ENCODE assay signal across 1 cellular context in genomic region chr9:121349009-121349408, GRCh38.
TF ChIP-seq lines count a peak whose summit lies in the region.

No MANE protein-coding gene starts in this region.

TF ChIP-seq in HepG2, 621 proteins besides CTCF, POLR2A, EP300 and RAD21:
- TF ChIP-seq ZNF597 (CRISPR knock-in tag; IDR thresholded peaks at IDR 0.05) (no peak), ATF7 (IDR thresholded peaks at IDR 0.05) (no peak), ATF7 (CRISPR knock-in tag; IDR thresholded peaks at IDR 0.05) (no peak), MAFK (conservative IDR thresholded peaks at IDR 0.05 in 1 of 2, IDR thresholded peaks at IDR 0.05 in 1 of 2; ENCODE audit: low read length in 2 of 2) (peak; percentile 91 to 95), NFIB (CRISPR knock-in tag; IDR thresholded peaks at IDR 0.05; ENCODE audit: borderline replicate concordance) (no peak), FOXJ3 (CRISPR knock-in tag; IDR thresholded peaks at IDR 0.05; ENCODE audit: borderline replicate concordance) (no peak), KLF12 (CRISPR knock-in tag; IDR thresholded peaks at IDR 0.05; ENCODE audit: borderline replicate concordance) (no peak), ZMYM3 (CRISPR knock-in tag; IDR thresholded peaks at IDR 0.05) (no peak), ZSCAN30 (CRISPR knock-in tag; IDR thresholded peaks at IDR 0.05) (no peak), GTF3A (CRISPR knock-in tag; conservative IDR thresholded peaks at IDR 0.05) (no peak), MBD4 (IDR thresholded peaks at IDR 0.05; ENCODE audit: borderline replicate concordance, low read length) (no peak), ZNF44 (CRISPR knock-in tag; IDR thresholded peaks at IDR 0.05) (no peak), SCMH1 (CRISPR knock-in tag; IDR thresholded peaks at IDR 0.05; ENCODE audit: borderline replicate concordance) (no peak), ZC3H13 (CRISPR knock-in tag; IDR thresholded peaks at IDR 0.05) (no peak), HNRNPK (IDR thresholded peaks at IDR 0.05; ENCODE audit: low read depth, low read length, poor library complexity, severe bottlenecking) (no peak), MAFF (IDR thresholded peaks at IDR 0.05; ENCODE audit: low read depth, low read length) (peak; percentile 90), ZFY (CRISPR knock-in tag; IDR thresholded peaks at IDR 0.05) (no peak)
